2 cellular contexts compared by ENCODE assay signal in genomic region chr22:29243874-29244446, GRCh38.
A peak's percentile ranks its signal among the peaks of the same experiment; 100 is the strongest.
TF ChIP-seq lines count a peak whose summit lies in the region.

No MANE protein-coding gene starts in this region.

TF ChIP-seq in HEK293, 187 proteins besides CTCF, POLR2A, EP300 and RAD21:
- TF ChIP-seq ZFP37 (tag by site-specific recombination; IDR thresholded peaks at IDR 0.05) (no peak), ZBTB8A (tag by site-specific recombination; IDR thresholded peaks at IDR 0.05) (no peak), ZNF23 (tag by site-specific recombination; IDR thresholded peaks at IDR 0.05; ENCODE audit: borderline replicate concordance) (no peak), PRDM4 (tag by site-specific recombination; IDR thresholded peaks at IDR 0.05) (peak; percentile 97), ZNF837 (tag by site-specific recombination; IDR thresholded peaks at IDR 0.05) (no peak), ZNF335 (tag by site-specific recombination; conservative IDR thresholded peaks at IDR 0.05) (no peak), ZNF214 (tag by site-specific recombination; IDR thresholded peaks at IDR 0.05; ENCODE audit: borderline replicate concordance) (no peak), ZNF747 (tag by site-specific recombination; IDR thresholded peaks at IDR 0.05) (no peak)
TF ChIP-seq in HEK293: peak in this region for 1.

TF ChIP-seq in GM12878, 131 proteins besides CTCF, POLR2A, EP300 and RAD21:
- no peak for TF ChIP-seq ETV6 (conservative IDR thresholded peaks at IDR 0.05 in 1 of 2, IDR thresholded peaks at IDR 0.05 in 1 of 2; ENCODE audit: borderline replicate concordance in 1 of 2, low read depth in 1 of 2)
- peak in 1 of 2 experiments; percentile 9; a peak in 1 of 4 replicates for TF ChIP-seq BHLHE40 (IDR thresholded peaks at IDR 0.05; ENCODE audit: borderline replicate concordance in 1 of 2, low read depth in 2 of 2, low read length in 1 of 2)
- TF ChIP-seq ZNF384 (IDR thresholded peaks at IDR 0.05; ENCODE audit: borderline replicate concordance, low read depth, low read length), result no peak
- no peak for TF ChIP-seq ZNF687 (IDR thresholded peaks at IDR 0.05)
- TF ChIP-seq BRCA1 (IDR thresholded peaks at IDR 0.05; ENCODE audit: low read depth, low read length), result no peak
- no peak for TF ChIP-seq ZNF24 (IDR thresholded peaks at IDR 0.05)
- 0 out of 2 replicates have a peak, but pooled peaks have one; percentile 5 for TF ChIP-seq RUNX3 (IDR thresholded peaks at IDR 0.05; ENCODE audit: low read length)
- no peak for TF ChIP-seq SP1 (IDR thresholded peaks at IDR 0.05; ENCODE audit: low read depth, low read length)
